ENCODE assay signal across 23 cellular contexts in genomic region chr20:57211406-57211805, GRCh38. TPM values are rescaled to one million over a fixed set of nuclear protein-coding genes. Genes with fewer than 3 reads are reported as not detected.
DNase-seq lines count a peak whose midpoint lies in the region; ATAC-seq, FAIRE-seq and TF ChIP-seq lines count a peak whose summit lies in the region.
"Had no signal": no experiment of that assay in that cellular context is flagged by ENCODE, and none has a peak within 500 bp of the region (broad histone marks: within the 10 kb centered on the region; RNA-seq: fewer than 3 reads in every experiment).

No MANE protein-coding gene starts in this region.

- H3K4me2 ChIP-seq in GM23338 (no peak overlapping the region), H1 (ENCODE audit: insufficient read depth in 1 of 2, low read depth in 2 of 2, low read length in 2 of 2) (peak overlapping the region; percentile 37 to 60), neural progenitor cell (peak overlapping the region; percentile 63)
- H3K4me2 ChIP-seq: BLaER1, KMS-11 had no signal

- no peak for TF ChIP-seq CTCF in GM23338 (conservative IDR thresholded peaks at IDR 0.05; ENCODE audit: low read depth in 2 of 2)
- no peak for TF ChIP-seq CTCF in H1 (IDR thresholded peaks at IDR 0.05; ENCODE audit: control extremely low read depth in 1 of 3, insufficient read depth in 1 of 3, low read depth in 1 of 3, low read length in 3 of 3)
- TF ChIP-seq CTCF in neural progenitor cell (IDR thresholded peaks at IDR 0.05) = no peak

- H3K18ac ChIP-seq in H1 (ENCODE audit: extremely low read depth, low read length) = no peak overlapping the region

- H2BK15ac ChIP-seq in H1 (ENCODE audit: low read length) = no peak overlapping the region

- DNase-seq in GM23338 (ENCODE audit: low spot score) (no peak), H1 (ENCODE audit: low read depth in 1 of 2, low spot score in 2 of 2) (no peak), neural progenitor cell (ENCODE audit: low spot score) (no peak), NCI-H774 (lab: John Stamatoyannopoulos, UW) (no peak), NCI-H2171 treated with DMSO at 0.1 percent for 48 hours (lab: John Stamatoyannopoulos, UW) (no peak), activated gamma-delta T cell treated with Interleukin-2 at 50 U/mL for 16 hours (no peak)
- DNase-seq in activated effector memory CD4-positive, alpha-beta T cell treated with Interleukin-2 at 50 U/mL for 16 hours = no peak
- DNase-seq: Calu3; CD4-positive, alpha-beta memory T cell; MV-4-11; NCI-H1417 treated with DMSO at 0.1 percent for 48 hours; NCI-H2029; NCI-H2171; NCI-H446 treated with DMSO at 0.1 percent for 48 hours; SW 1271 had no signal

- peak overlapping the region; percentile 62; the same call in 1 of the 2 replicates for H3K27ac ChIP-seq in GM23338 (ENCODE audit: low read depth)
- peak overlapping the region; percentile 83; the same call in 1 of the 2 replicates for H3K27ac ChIP-seq in HUES64 (ENCODE audit: low read depth, low read length)
- H3K27ac ChIP-seq in H1 (ENCODE audit: low read depth, low read length) = no peak overlapping the region
- peak overlapping the region; percentile 66 for H3K27ac ChIP-seq in neural progenitor cell
- H3K27ac ChIP-seq: BLaER1, KMS-11 had no signal

- TF ChIP-seq POLR2A in H1 (IDR thresholded peaks at IDR 0.05; ENCODE audit: control extremely low read depth in 1 of 2, low read depth in 2 of 2, low read length in 2 of 2) = no peak

- peak overlapping the region; percentile 9; the same call in 1 of the 2 replicates for H3K9ac ChIP-seq in HUES64 (ENCODE audit: low read depth, low read length)
- H3K9ac ChIP-seq in H1 (replicated peaks in 1 of 4; ENCODE audit: extremely low read depth in 1 of 4, low read depth in 3 of 4, low read length in 3 of 4) = no peak overlapping the region
- H3K9ac ChIP-seq in neural progenitor cell = no peak overlapping the region
- H3K9ac ChIP-seq: BLaER1, KMS-11 had no signal

- H3K27me3 Mint-ChIP-seq in GM23338 (ENCODE audit: insufficient read depth, low read depth, poor library complexity) (peaks cover 6% of the 10 kb centered on the region), neural progenitor cell (ENCODE audit: insufficient read depth, low read depth) (peaks cover 8% of the 10 kb centered on the region)

- no peak overlapping the region for H3K23ac ChIP-seq in H1 (ENCODE audit: insufficient read length)

- no peaks in the 10 kb centered on the region for H3K23me2 ChIP-seq in H1 (ENCODE audit: low read depth, low read length)

- H3K9me2 ChIP-seq in GM23338 (ENCODE audit: insufficient read depth) = no peaks in the 10 kb centered on the region

- H3K4me3 ChIP-seq in GM23338 = no peak overlapping the region
- H3K4me3 ChIP-seq in HUES64 (ENCODE audit: low read length) = no peak overlapping the region
- H3K4me3 ChIP-seq in H1 (ENCODE audit: extremely low read depth in 1 of 4, insufficient read depth in 2 of 4, low read depth in 3 of 4, low read length in 4 of 4) = peak overlapping the region in 1 of 4 experiments; percentile 38; a peak in 2 of 8 replicates
- no peak overlapping the region for H3K4me3 ChIP-seq in neural progenitor cell
- H3K4me3 ChIP-seq: A549, BLaER1 had no signal

- H3K79me2 ChIP-seq in GM23338 (replicated peaks; ENCODE audit: insufficient read depth) = no peaks in the 10 kb centered on the region
- H3K79me2 ChIP-seq in H1 (ENCODE audit: control insufficient read depth in 1 of 2, insufficient read depth in 2 of 2, low read length in 2 of 2) = no peaks in the 10 kb centered on the region
- H3K79me2 ChIP-seq in neural progenitor cell (ENCODE audit: low read depth) = no peaks in the 10 kb centered on the region

- H3K27me3 ChIP-seq in GM23338 (ENCODE audit: insufficient read depth) = no peaks in the 10 kb centered on the region
- H3K27me3 ChIP-seq in HUES64 (ENCODE audit: insufficient read depth, low read length) = no peaks in the 10 kb centered on the region
- H3K27me3 ChIP-seq in H1 (replicated peaks in 1 of 4; ENCODE audit: control insufficient read depth in 3 of 4, extremely low read depth in 1 of 4, insufficient read depth in 3 of 4, low read length in 3 of 4) = peaks cover 0 to 5% (median 2%) of the 10 kb centered on the region in 4 experiments; a peak in 2 of 7 replicates
- H3K27me3 ChIP-seq in neural progenitor cell = no peaks in the 10 kb centered on the region

- TF ChIP-seq EP300 in H1 (IDR thresholded peaks at IDR 0.05; ENCODE audit: borderline replicate concordance in 1 of 2, low read depth in 2 of 2, low read length in 2 of 2) = no peak

- no peak overlapping the region for H3K14ac ChIP-seq in H1 (ENCODE audit: insufficient read length)

- H4K91ac ChIP-seq in H1 (replicated peaks; ENCODE audit: insufficient read length, low read length) = peak overlapping the region; percentile 29

- FAIRE-seq in H1 (lab: Jason Lieb, UNC) = no peak
- FAIRE-seq: A549, GM12891, GM18507, RCC 7860 had no signal

- H3K36me3 ChIP-seq in GM23338 (ENCODE audit: insufficient read depth) (no peaks in the 10 kb centered on the region), HUES64 (ENCODE audit: insufficient read depth, low read length) (peaks cover 8% of the 10 kb centered on the region; the same call in 1 of the 2 replicates), H1 (ENCODE audit: control insufficient read depth in 2 of 4, insufficient read depth in 4 of 4, low read length in 3 of 4) (no peaks in the 10 kb centered on the region), neural progenitor cell (no peaks in the 10 kb centered on the region)
- H3K36me3 ChIP-seq: BLaER1 had no signal

- H3F3A ChIP-seq in GM23338 (replicated peaks; ENCODE audit: low read depth) (no peaks in the 10 kb centered on the region), neural progenitor cell (ENCODE audit: low read depth) (peaks cover 34% of the 10 kb centered on the region)

- H2AFZ ChIP-seq in GM23338 (no peak overlapping the region), H1 (ENCODE audit: low read length) (no peak overlapping the region), neural progenitor cell (replicated peaks) (no peak overlapping the region)

- H3K4me1 Mint-ChIP-seq in GM23338 (peaks cover 25% of the 10 kb centered on the region), neural progenitor cell (peaks cover 60% of the 10 kb centered on the region)

- POLR2A ChIA-PET in H1 (lab: Charles Lee; ENCODE audit: partially characterized antibody) = interaction anchor here (0.7 to 2.0 kb wide), 5 partner anchors 10 to 141 kb away, joined by 3 to 5 read pairs (median 3); no protein-coding TSS in a partner anchor

- H3K27ac Mint-ChIP-seq in GM23338 = no peak overlapping the region
- H3K27ac Mint-ChIP-seq in neural progenitor cell = no peak overlapping the region
- H3K27ac Mint-ChIP-seq: CD4-positive, alpha-beta memory T cell had no signal

- no peak overlapping the region for H2BK20ac ChIP-seq in H1 (ENCODE audit: low read length)

- CTCF ChIA-PET in H1 (lab: Charles Lee; ENCODE audit: partially characterized antibody) = interaction anchor here (0.8 to 2.3 kb wide), 4 partner anchors 12 to 121 kb away, joined by 3 to 9 read pairs (median 5); partner anchors contain the start of gene SPO11

- 0 out of 2 replicates have a peak, but pooled peaks cover 2% of the 10 kb centered on the region for H3K9me3 ChIP-seq in HUES64 (ENCODE audit: insufficient read depth, low read depth, low read length)
- no peaks in the 10 kb centered on the region for H3K9me3 ChIP-seq in H1 (ENCODE audit: insufficient read depth in 2 of 2, low read depth in 1 of 2, low read length in 1 of 2)
- no peaks in the 10 kb centered on the region for H3K9me3 ChIP-seq in neural progenitor cell (ENCODE audit: low read depth)

- H4K8ac ChIP-seq in H1 (ENCODE audit: extremely low read depth, insufficient read depth, low read length) = no peak overlapping the region

- peaks cover 16% of the 10 kb centered on the region for H3K4me1 ChIP-seq in GM23338 (ENCODE audit: insufficient read depth)
- peaks cover 25% of the 10 kb centered on the region for H3K4me1 ChIP-seq in HUES64 (ENCODE audit: insufficient read depth, low read length)
- H3K4me1 ChIP-seq in H1 (replicated peaks in 1 of 4; ENCODE audit: control insufficient read depth in 3 of 4, insufficient read depth in 4 of 4, low read length in 3 of 4) = peaks cover 0 to 28% (median 15%) of the 10 kb centered on the region in 4 experiments; a peak in 6 of 7 replicates
- peaks cover 26% of the 10 kb centered on the region for H3K4me1 ChIP-seq in neural progenitor cell

- H2BK12ac ChIP-seq in H1 (ENCODE audit: low read depth, low read length) = peak overlapping the region; percentile 62

- no peak overlapping the region for H2AK5ac ChIP-seq in H1 (ENCODE audit: low read depth, low read length)

- no peak overlapping the region; the same call in 2 of the 3 replicates for H3K4me3 Mint-ChIP-seq in GM23338
- H3K4me3 Mint-ChIP-seq in neural progenitor cell = peak overlapping the region; percentile 72
- H3K4me3 Mint-ChIP-seq: CD4-positive, alpha-beta memory T cell had no signal

- H3K36me3 Mint-ChIP-seq in GM23338 (ENCODE audit: low read depth) = peaks cover 3% of the 10 kb centered on the region
- peaks cover 35% of the 10 kb centered on the region for H3K36me3 Mint-ChIP-seq in neural progenitor cell
- H3K36me3 Mint-ChIP-seq: CD4-positive, alpha-beta memory T cell had no signal

- H3K56ac ChIP-seq in H1 (replicated peaks; ENCODE audit: insufficient read length, low read depth, low read length) = no peak overlapping the region

- H4K5ac ChIP-seq in H1 (ENCODE audit: insufficient read length, low read depth, low read length) = peak overlapping the region; percentile 20

- 63% methylated on average over 2 of the region's 2 CpGs for WGBS in HUES64
- WGBS in H1 (ENCODE audit: extremely low coverage in 1 of 2, insufficient coverage in 1 of 2, insufficient read length in 1 of 2, insufficient replicate concordance in 2 of 2, low coverage in 1 of 2, low lambda C conversion rate in 2 of 2, missing lambda C conversion rate in 1 of 2), 2 experiments = 83% methylated on average over 2 of the region's 2 CpGs; no CpG with 5 or more reads in 1 of the 2 experiments

- H4K20me1 ChIP-seq in GM23338 (replicated peaks; ENCODE audit: insufficient read depth) (no peaks in the 10 kb centered on the region), H1 (replicated peaks in 1 of 2; ENCODE audit: control insufficient read depth in 1 of 2, insufficient read depth in 2 of 2, low read length in 2 of 2) (no peaks in the 10 kb centered on the region), neural progenitor cell (ENCODE audit: low read depth) (peaks cover 19% of the 10 kb centered on the region)
- H4K20me1 ChIP-seq: BLaER1 had no signal

- H2BK5ac ChIP-seq in H1 (ENCODE audit: low read depth, low read length) = peak overlapping the region; percentile 79; the same call in 1 of the 2 replicates

- no peak; the same call in 1 of the 3 replicates for ATAC-seq in GM23338
- ATAC-seq: Right ventricle myocardium inferior had no signal

- no peak overlapping the region for H3K4ac ChIP-seq in H1 (replicated peaks; ENCODE audit: insufficient read length, low read depth, low read length)

- no peak for TF ChIP-seq RAD21 in H1 (IDR thresholded peaks at IDR 0.05 in 1 of 2, conservative IDR thresholded peaks at IDR 0.05 in 1 of 2; ENCODE audit: low read depth in 2 of 2, low read length in 2 of 2)

- no peaks in the 10 kb centered on the region for H3K79me1 ChIP-seq in H1 (ENCODE audit: low read depth, low read length)

- H3K9me3 Mint-ChIP-seq in GM23338 (peaks cover 8% of the 10 kb centered on the region), neural progenitor cell (peaks cover 5% of the 10 kb centered on the region)

- H2BK120ac ChIP-seq in H1 (replicated peaks; ENCODE audit: low read depth, low read length) = peak overlapping the region; percentile 27

RNA-seq across cellular contexts. Expression of gene BMP7, which starts 55.0 kb away (rescaled TPM):
- total RNA-seq in GM23338 (2014; rRNA removed; shearing (Covaris generic)) = 16.6 and 22.8 TPM in 2 replicates
- polyA plus RNA-seq in GM23338 (2016; fragmentation: Nextera tagmentation; extraction: Ambion mirVana) (15.9 and 17.8 TPM in 2 replicates), H1 (2011; rRNA removed) (14.7 and 29.5 TPM in 2 replicates)
- 8.9 TPM for polyA plus RNA-seq in HUES64 (2013, experiment 1 of 2)
- 12.0 TPM for polyA plus RNA-seq in HUES64 (2013, experiment 2 of 2)
- total RNA-seq in H1 (2021; fragmentation: NEBNext Ultra II Directional; extraction: Animal tissue kit (Norgen Biotek cat#: 25700)) = 7.2 and 9.2 TPM in 2 replicates
- polyA plus RNA-seq in H1 (2011; cell fraction: cytosol; rRNA removed) = 19.0 TPM
- 26.5 TPM for polyA plus RNA-seq in H1 (2011; cell fraction: nucleus; rRNA removed)
- polyA plus RNA-seq in H1 (2012, experiment 1 of 2) = 4.3 to 11.0 TPM (median 8.6 TPM) in 4 replicates
- 4.3 TPM for polyA plus RNA-seq in H1 (2012, experiment 2 of 2)
- 8.0 TPM for polyA plus RNA-seq in H1 (2013, experiment 1 of 2)
- polyA plus RNA-seq in H1 (2013, experiment 2 of 2) = 9.6 TPM
- polyA minus RNA-seq in H1 (2011; rRNA and poly(A)+ RNA removed) = 6.7 and 12.4 TPM in 2 replicates
- polyA minus RNA-seq in H1 (2011; cell fraction: cytosol; rRNA and poly(A)+ RNA removed) = 14.2 TPM
- 13.2 TPM for polyA minus RNA-seq in H1 (2011; cell fraction: nucleus; rRNA and poly(A)+ RNA removed)
- 11.2 and 31.1 TPM in 2 replicates for total RNA-seq in neural progenitor cell (ENCODE audit: low replicate concordance)
- total RNA-seq: Calu3; CD4-positive, alpha-beta memory T cell had no signal
- polyA plus RNA-seq: CD4-positive, alpha-beta memory T cell had no signal
